16 cellular contexts compared by ENCODE assay signal in genomic region chr7:50164552-50165220, GRCh38.
DNase-seq lines count a peak whose midpoint lies in the region; ATAC-seq, FAIRE-seq and TF ChIP-seq lines count a peak whose summit lies in the region.
"Had no signal": no experiment of that assay in that cellular context is flagged by ENCODE, and none has a peak within 500 bp of the region (broad histone marks: within the 10 kb centered on the region; RNA-seq: fewer than 3 reads in every experiment).

No MANE protein-coding gene starts in this region.

- no peak for TF ChIP-seq CTCF in CD4-positive, alpha-beta T cell (IDR thresholded peaks at IDR 0.05)

- H3K9me3 Mint-ChIP-seq in CD4-positive, alpha-beta T cell = no peaks in the 10 kb centered on the region
- H3K9me3 Mint-ChIP-seq in activated CD8-positive, alpha-beta T cell treated with anti-CD3 and anti-CD28 coated beads, Interleukin-2, amount 10 ng/mL, durations not matched to agents 7 days and 5 days (ENCODE audit: insufficient read depth) = no peaks in the 10 kb centered on the region
- H3K9me3 Mint-ChIP-seq in immature natural killer cell = no peaks in the 10 kb centered on the region
- H3K9me3 Mint-ChIP-seq: CD14-positive monocyte had no signal

- no peak for TF ChIP-seq POLR2A in GM12891 (IDR thresholded peaks at IDR 0.05; ENCODE audit: low read depth, low read length)

- H3K27me3 ChIP-seq in CD4-positive, alpha-beta T cell (ENCODE audit: control insufficient read depth, insufficient read depth, low read length) = no peaks in the 10 kb centered on the region
- H3K27me3 ChIP-seq: breast epithelium had no signal

- no peak overlapping the region for H3K27ac ChIP-seq in CD4-positive, alpha-beta T cell (ENCODE audit: low read depth, low read length)
- H3K27ac ChIP-seq: breast epithelium, parathyroid adenoma, SK-N-MC had no signal

- ATAC-seq in CD4-positive, alpha-beta T cell (ENCODE audit: poor library complexity) = peak; percentile 51
- peak; percentile 79 for ATAC-seq in activated CD8-positive, alpha-beta T cell treated with anti-CD3 and anti-CD28 coated beads, Interleukin-2, amount 10 ng/mL, durations not matched to agents 7 days and 5 days
- ATAC-seq in HG03565 (IDR thresholded peaks at IDR 0.05; ENCODE audit: unreplicated experiment) (no peak), GM21367 (IDR thresholded peaks at IDR 0.05; ENCODE audit: unreplicated experiment) (no peak), GM18861 (IDR thresholded peaks at IDR 0.05; ENCODE audit: unreplicated experiment) (no peak)
- ATAC-seq: GM12878 had no signal

- peak overlapping the region; percentile 71 for H3K4me3 Mint-ChIP-seq in CD4-positive, alpha-beta T cell
- H3K4me3 Mint-ChIP-seq in activated CD8-positive, alpha-beta T cell treated with anti-CD3 and anti-CD28 coated beads, Interleukin-2, amount 10 ng/mL, durations not matched to agents 7 days and 5 days = peak overlapping the region; percentile 50
- peak overlapping the region; percentile 11 to 61 (median 48) for H3K4me3 Mint-ChIP-seq in immature natural killer cell
- H3K4me3 Mint-ChIP-seq: CD14-positive monocyte had no signal

- H3K27ac Mint-ChIP-seq in CD4-positive, alpha-beta T cell = peak overlapping the region; percentile 85
- peak overlapping the region; percentile 84 for H3K27ac Mint-ChIP-seq in activated CD8-positive, alpha-beta T cell treated with anti-CD3 and anti-CD28 coated beads, Interleukin-2, amount 10 ng/mL, durations not matched to agents 7 days and 5 days
- H3K27ac Mint-ChIP-seq in immature natural killer cell = peak overlapping the region in 5 of 6 donors; percentile 1 to 63 (median 50)
- H3K27ac Mint-ChIP-seq: CD14-positive monocyte had no signal

- no peaks in the 10 kb centered on the region for H3K36me3 Mint-ChIP-seq in CD4-positive, alpha-beta T cell (ENCODE audit: low read depth)
- no peaks in the 10 kb centered on the region for H3K36me3 Mint-ChIP-seq in activated CD8-positive, alpha-beta T cell treated with anti-CD3 and anti-CD28 coated beads, Interleukin-2, amount 10 ng/mL, durations not matched to agents 7 days and 5 days (ENCODE audit: low read depth)
- no peaks in the 10 kb centered on the region for H3K36me3 Mint-ChIP-seq in immature natural killer cell
- H3K36me3 Mint-ChIP-seq: CD14-positive monocyte had no signal

- FAIRE-seq in GM12891 (lab: Jason Lieb, UNC) = peak; percentile 72
- FAIRE-seq: GM12878 had no signal

- CTCF ChIA-PET in CD4-positive, alpha-beta T cell (lab: Charles Lee) = interaction anchor here (1.7 kb wide), 1 partner anchor 12 kb away, joined by 4 read pairs; no protein-coding TSS in a partner anchor
- CTCF ChIA-PET in activated CD8-positive, alpha-beta T cell treated with anti-CD3 and anti-CD28 coated beads, Interleukin-2, amount 10 ng/mL, durations not matched to agents 7 days and 5 days (lab: Charles Lee) = interaction anchor here (1.0 to 1.6 kb wide), 4 partner anchors 12 to 72 kb away, joined by 3 to 6 read pairs (median 4); no protein-coding TSS in a partner anchor

- POLR2A ChIA-PET in CD4-positive, alpha-beta T cell (lab: Charles Lee) = interaction anchor here (0.8 to 2.8 kb wide), 3 partner anchors 8 to 16 kb away, joined by 3 to 16 read pairs (median 8); no protein-coding TSS in a partner anchor
- POLR2A ChIA-PET in activated CD8-positive, alpha-beta T cell treated with anti-CD3 and anti-CD28 coated beads, Interleukin-2, amount 10 ng/mL, durations not matched to agents 7 days and 5 days (lab: Charles Lee) = interaction anchor here (0.9 to 1.1 kb wide), 2 partner anchors 8 to 9 kb away, joined by 3 read pairs; no protein-coding TSS in a partner anchor

- intact Hi-C loops in CD4-positive, alpha-beta T cell (cut with DNase I, micrococcal nuclease) = loop anchor here in 1 of 2 experiments (2.0 to 5.0 kb wide), 2 partner anchors 16 to 38 kb away; no protein-coding TSS in a partner anchor

- no peaks in the 10 kb centered on the region for H3K9me3 ChIP-seq in CD4-positive, alpha-beta T cell (ENCODE audit: control insufficient read depth, low read length)
- H3K9me3 ChIP-seq: breast epithelium had no signal

- no peaks in the 10 kb centered on the region for H3K27me3 Mint-ChIP-seq in CD4-positive, alpha-beta T cell
- no peaks in the 10 kb centered on the region for H3K27me3 Mint-ChIP-seq in activated CD8-positive, alpha-beta T cell treated with anti-CD3 and anti-CD28 coated beads, Interleukin-2, amount 10 ng/mL, durations not matched to agents 7 days and 5 days (ENCODE audit: low read depth)
- peaks cover 0 to 1% (median 0%) of the 10 kb centered on the region in 3 donors for H3K27me3 Mint-ChIP-seq in immature natural killer cell (ENCODE audit: low read depth in 3 of 3)

- peaks cover 66% of the 10 kb centered on the region for H3K4me1 Mint-ChIP-seq in CD4-positive, alpha-beta T cell (ENCODE audit: low read depth)
- peaks cover 68% of the 10 kb centered on the region for H3K4me1 Mint-ChIP-seq in activated CD8-positive, alpha-beta T cell treated with anti-CD3 and anti-CD28 coated beads, Interleukin-2, amount 10 ng/mL, durations not matched to agents 7 days and 5 days (ENCODE audit: low read depth)
- H3K4me1 Mint-ChIP-seq in immature natural killer cell = peaks cover 16 to 37% of the 10 kb centered on the region in 2 donors

- DNase-seq in CD4-positive, alpha-beta T cell = peak in 8 of 10 experiments; percentile 19 to 48 (median 42)
- DNase-seq in GM12891 (ENCODE audit: insufficient read length, low spot score) (no peak), immature natural killer cell (peak in 2 of 3 donors; percentile 4 to 16)
- peak; percentile 56 for DNase-seq in activated CD8-positive, alpha-beta T cell treated with anti-CD3 and anti-CD28 coated beads, Interleukin-2, amount 10 ng/mL, durations not matched to agents 7 days and 5 days
- DNase-seq: EL, Karpas-422, NCI-H146, NCI-H524 had no signal

TF ChIP-seq in GM12891, 5 proteins besides CTCF, POLR2A, EP300 and RAD21:
- no peak for TF ChIP-seq SPI1 (IDR thresholded peaks at IDR 0.05; ENCODE audit: low read depth, low read length)
- TF ChIP-seq PAX5 (IDR thresholded peaks at IDR 0.05; ENCODE audit: insufficient read depth, low read length, severe bottlenecking) = no peak

Comparison
In these comparisons a context has a peak if more than half of its experiments do, and no peak if none do; other contexts are left out.
1. ATAC-seq: peak in CD4-positive, alpha-beta T cell (single experiment) and activated CD8-positive, alpha-beta T cell treated with anti-CD3 and anti-CD28 coated beads, Interleukin-2, amount 10 ng/mL, durations not matched to agents 7 days and 5 days (single experiment); none in HG03565 (single experiment), GM21367 (single experiment) and GM18861 (single experiment).
2. Peak in every context shown above with its lines, with median percentiles within 50 percentile points of each other: H3K27ac Mint-ChIP-seq and H3K4me3 Mint-ChIP-seq.